Comparison of ENCODE assay signal across 21 cellular contexts in the genomic region with DNA sequence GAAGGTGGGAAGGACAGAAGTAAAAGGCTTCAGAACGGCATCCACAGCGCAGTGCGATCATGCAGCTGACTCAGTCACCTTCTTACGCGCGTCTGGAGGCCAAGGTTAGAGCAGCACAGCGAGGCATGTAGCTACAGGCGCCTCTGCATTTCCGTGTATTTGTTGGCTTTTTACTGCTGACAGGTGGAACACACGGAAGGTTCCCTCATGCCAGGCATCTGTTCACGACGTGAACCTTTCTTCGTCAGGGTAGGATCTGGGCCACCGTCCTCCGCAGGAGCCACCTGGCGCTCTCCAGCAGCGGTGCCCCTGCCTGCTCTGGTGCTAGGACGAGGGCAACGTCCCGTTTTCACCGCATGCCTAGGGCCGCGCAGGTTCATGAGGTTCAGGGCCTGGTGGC. TPM values are rescaled to one million over a fixed set of nuclear protein-coding genes. Genes with fewer than 3 reads are reported as not detected.
DNase-seq lines count a peak whose midpoint lies in the region; ATAC-seq, FAIRE-seq and TF ChIP-seq lines count a peak whose summit lies in the region.
"Had no signal": no experiment of that assay in that cellular context is flagged by ENCODE, and none has a peak within 500 bp of the region (broad histone marks: within the 10 kb centered on the region; RNA-seq: fewer than 3 reads in every experiment).

No MANE protein-coding gene starts in this region.

- H3K4me2 ChIP-seq in keratinocyte (ENCODE audit: control insufficient read depth, extremely low read depth, insufficient read depth, low read depth, low read length): peak overlapping the region; percentile 47

- TF ChIP-seq CTCF in adrenal gland (IDR thresholded peaks at IDR 0.05) (no peak), keratinocyte (optimal IDR thresholded peaks at IDR 0.05 in 1 of 3, IDR thresholded peaks at IDR 0.05 in 1 of 3, conservative IDR thresholded peaks at IDR 0.05 in 1 of 3; ENCODE audit: extremely low read depth in 1 of 3, insufficient read depth in 2 of 3, low read length in 3 of 3) (no peak), testis (IDR thresholded peaks at IDR 0.05) (no peak), GM10248 (IDR thresholded peaks at IDR 0.05; ENCODE audit: control extremely low read depth, extremely low read depth, low read depth, missing control alignments) (no peak)

- POLR2A ChIA-PET in GM10248 (lab: Yijun Ruan, JAX): no interaction called here
- POLR2A ChIA-PET in T-cell (lab: Charles Lee): interaction anchor here in 1 of 2 donors (0.5 kb wide), 1 partner anchor 166 kb away, joined by 13 read pairs; no protein-coding TSS in a partner anchor

- H2AFZ ChIP-seq in keratinocyte (ENCODE audit: control insufficient read depth, low read length): peak overlapping the region; percentile 20

- no peaks in the 10 kb centered on the region for H3K27me3 Mint-ChIP-seq in T-cell
- H3K27me3 Mint-ChIP-seq: natural killer cell treated with Interleukin-12 subunit alpha and Interleukin-12 subunit beta and Interleukin-15 and Interleukin-18, amount 100 ng/mL, for 72 hours had no signal

- H3K4me3 Mint-ChIP-seq in T-cell: peak overlapping the region in 1 of 3 donors; percentile 22
- H3K4me3 Mint-ChIP-seq: CD14-positive monocyte; natural killer cell treated with Interleukin-12 subunit alpha and Interleukin-12 subunit beta and Interleukin-15 and Interleukin-18, amount 100 ng/mL, for 72 hours had no signal

- H4K20me1 ChIP-seq in keratinocyte (ENCODE audit: control insufficient read depth, extremely low read depth, insufficient read depth, low read length): no peaks in the 10 kb centered on the region

- no peak overlapping the region for H3K27ac Mint-ChIP-seq in T-cell
- H3K27ac Mint-ChIP-seq: CD14-positive monocyte had no signal

- H3K9me1 ChIP-seq in keratinocyte (ENCODE audit: control insufficient read depth, extremely low read depth, insufficient read depth, low read length): no peaks in the 10 kb centered on the region

- no peaks in the 10 kb centered on the region for H3K79me2 ChIP-seq in keratinocyte (ENCODE audit: control insufficient read depth, insufficient read depth, low read length)

- ATAC-seq in GM19351 (IDR thresholded peaks at IDR 0.05; ENCODE audit: unreplicated experiment) (no peak), T-cell (replicated peaks in 1 of 4) (no peak)
- ATAC-seq: natural killer cell treated with Interleukin-12 subunit alpha and Interleukin-12 subunit beta and Interleukin-15 and Interleukin-18, amount 100 ng/mL, for 72 hours had no signal

- dilution Hi-C loops in keratinocyte (cut with MboI; ENCODE audit: extremely low pct_ligation_motif_present, low sequenced_read_pairs): no loop called here

- no peaks in the 10 kb centered on the region for H3K9me3 Mint-ChIP-seq in T-cell
- H3K9me3 Mint-ChIP-seq: natural killer cell treated with Interleukin-12 subunit alpha and Interleukin-12 subunit beta and Interleukin-15 and Interleukin-18, amount 100 ng/mL, for 72 hours had no signal

- FAIRE-seq in keratinocyte (lab: Jason Lieb, UNC): peak; percentile 94
- FAIRE-seq: colon, H54 had no signal

- TF ChIP-seq POLR2A in adrenal gland (IDR thresholded peaks at IDR 0.05) (no peak), testis (IDR thresholded peaks at IDR 0.05) (no peak)

- H3K9me3 ChIP-seq in adrenal gland (replicated peaks in 1 of 3) (no peaks in the 10 kb centered on the region), keratinocyte (ENCODE audit: control insufficient read depth, low read depth, low read length) (no peaks in the 10 kb centered on the region), testis (no peaks in the 10 kb centered on the region)

- peaks cover 75 to 81% (median 80%) of the 10 kb centered on the region in 3 donors for H3K4me1 Mint-ChIP-seq in T-cell

- H3K27ac ChIP-seq in adrenal gland (peak overlapping the region in 3 of 5 donors; percentile 20 to 89 (median 63)), keratinocyte (ENCODE audit: control insufficient read depth, insufficient read depth, low read length) (no peak overlapping the region), testis (peak overlapping the region; percentile 11 to 75)

- peaks cover 0 to 21% of the 10 kb centered on the region in 2 donors for H3K36me3 ChIP-seq in adrenal gland (replicated peaks in 1 of 2)
- peaks cover 0 to 2% of the 10 kb centered on the region in 2 experiments for H3K36me3 ChIP-seq in keratinocyte (ENCODE audit: control insufficient read depth in 2 of 2, extremely low read depth in 1 of 2, insufficient read depth in 2 of 2, low read length in 2 of 2)
- no peaks in the 10 kb centered on the region for H3K36me3 ChIP-seq in testis (ENCODE audit: low read depth, missing control alignments)

- H3K9ac ChIP-seq in keratinocyte (ENCODE audit: control insufficient read depth, extremely low read depth, insufficient read depth, low read length): no peak overlapping the region

- H3K4me3 ChIP-seq in adrenal gland (no peak overlapping the region), keratinocyte (ENCODE audit: control insufficient read depth in 2 of 3, extremely low read depth in 1 of 3, insufficient read depth in 2 of 3, low read depth in 1 of 3, low read length in 3 of 3) (peak overlapping the region in 1 of 3 experiments; percentile 25), testis (no peak overlapping the region)

- WGBS in adrenal gland, 4 donors: 75 to 82% (median 79%) methylated on average over 21 to 23 of the region's 23 CpGs
- WGBS in testis, 2 donors: 73 to 83% methylated on average over 6 to 23 of the region's 23 CpGs

- intact Hi-C loops in adrenal gland (cut with DNase I) (no loop called here), testis (cut with DNase I; ENCODE audit: low total_unique reads) (no loop called here)

- peaks cover 27% of the 10 kb centered on the region for H3K36me3 Mint-ChIP-seq in T-cell
- H3K36me3 Mint-ChIP-seq: natural killer cell treated with Interleukin-12 subunit alpha and Interleukin-12 subunit beta and Interleukin-15 and Interleukin-18, amount 100 ng/mL, for 72 hours had no signal

- H3K27me3 ChIP-seq in adrenal gland: no peaks in the 10 kb centered on the region
- H3K27me3 ChIP-seq in keratinocyte (ENCODE audit: control insufficient read depth, extremely low read depth, insufficient read depth, low read length): no peaks in the 10 kb centered on the region
- no peaks in the 10 kb centered on the region for H3K27me3 ChIP-seq in testis

- DNase-seq in NCI-H2171 (lab: John Stamatoyannopoulos, UW): peak; percentile 25
- no peak for DNase-seq in adrenal gland
- no peak for DNase-seq in keratinocyte (ENCODE audit: low read depth, low spot score)
- DNase-seq in testis: no peak
- DNase-seq in GM10248 (ENCODE audit: extremely low spot score): no peak
- DNase-seq in T-cell: no peak
- DNase-seq in activated effector memory CD4-positive, alpha-beta T cell treated with Interleukin-2 at 50 U/mL for 16 hours: no peak
- DNase-seq: activated CD4-positive, alpha-beta T cell treated with anti-CD3 and anti-CD28 coated beads for 1 hour; hypothalamus; MV-4-11; NCI-H82; stimulated activated CD4-positive, alpha-beta T cell treated with anti-CD3 and anti-CD28 coated beads, Interleukin-4, amount 100 ng/mL, for 4 hours; T-helper 2 cell had no signal

- H3K4me1 ChIP-seq in adrenal gland (replicated peaks in 1 of 2): peaks cover 2 to 65% of the 10 kb centered on the region in 2 donors
- peaks cover 25% of the 10 kb centered on the region for H3K4me1 ChIP-seq in keratinocyte (ENCODE audit: control insufficient read depth, extremely low read depth, insufficient read depth, low read length)
- peaks cover 66% of the 10 kb centered on the region for H3K4me1 ChIP-seq in testis

- CTCF ChIA-PET in GM10248 (lab: Yijun Ruan, JAX): no interaction called here
- CTCF ChIA-PET in T-cell (lab: Charles Lee): no interaction called here

RNA-seq across cellular contexts. Expression of a gene that starts 15.3 kb away (rescaled TPM):
- total RNA-seq in adrenal gland: 10 to 100 TPM; 20.1 to 77.2 (median 31.3) TPM
- 10 to 100 TPM in 2 of 3 donors, 1 to 10 TPM in 1; 7.4 to 30.7 (median 26.6) TPM for polyA plus RNA-seq in adrenal gland
- polyA plus RNA-seq in keratinocyte: 0.86 to 1.3 TPM (median 1.0 TPM) in 3 replicates
- polyA plus RNA-seq in keratinocyte (2011; ENCODE audit: low read depth): not detected
- 0.69 and 1.2 TPM in 2 replicates for polyA plus RNA-seq in keratinocyte (2011; cell fraction: cytosol; rRNA removed)
- polyA plus RNA-seq in keratinocyte (2011; cell fraction: nucleus; rRNA removed): 0.60 and 0.80 TPM in 2 replicates
- polyA plus RNA-seq in keratinocyte (2012; ENCODE audit: low replicate concordance): 0.08 and 1.6 TPM in 2 replicates
- 1.1 to 1.7 TPM in 2 of 3 replicates, not detected in the other for polyA minus RNA-seq in keratinocyte
- 0.96 TPM for polyA minus RNA-seq in keratinocyte (2011; cell fraction: cytosol; rRNA and poly(A)+ RNA removed)
- 0.39 and 0.53 TPM in 2 replicates for polyA minus RNA-seq in keratinocyte (2011; cell fraction: nucleus; rRNA and poly(A)+ RNA removed)
- 10 to 100 TPM; 19.4 to 21.4 TPM for total RNA-seq in testis
- 13.7 TPM for polyA plus RNA-seq in testis (ENCODE audit: insufficient read depth, low read depth, low replicate concordance)
- 100 to 1,000 TPM in 3 of 5 donors, 10 to 100 TPM in 2; 33.1 to 158 (median 115) TPM for total RNA-seq in T-cell
- total RNA-seq: Daoy had no signal

RNA-seq across cellular contexts. Expression of a gene that starts 55.6 kb away (rescaled TPM):
- 10 to 100 TPM; 17.0 to 53.7 (median 23.7) TPM for total RNA-seq in adrenal gland
- 100 to 1,000 TPM in 1 of 3 donors, 10 to 100 TPM in 1, 1 to 10 TPM in 1; 1.3 to 173 (median 96.0) TPM for polyA plus RNA-seq in adrenal gland
- polyA plus RNA-seq in keratinocyte: 7.9 to 11.3 TPM (median 11.3 TPM) in 3 replicates
- 4.3 TPM for polyA plus RNA-seq in keratinocyte (2011; ENCODE audit: low read depth)
- polyA plus RNA-seq in keratinocyte (2011; cell fraction: cytosol; rRNA removed): 2.7 and 7.5 TPM in 2 replicates
- polyA plus RNA-seq in keratinocyte (2011; cell fraction: nucleus; rRNA removed): 36.3 and 41.6 TPM in 2 replicates
- 9.1 and 18.3 TPM in 2 replicates for polyA plus RNA-seq in keratinocyte (2012; ENCODE audit: low replicate concordance)
- 4.9 to 14.3 TPM (median 5.1 TPM) in 3 replicates for polyA minus RNA-seq in keratinocyte
- 15.3 TPM for polyA minus RNA-seq in keratinocyte (2011; cell fraction: cytosol; rRNA and poly(A)+ RNA removed)
- 17.3 and 18.2 TPM in 2 replicates for polyA minus RNA-seq in keratinocyte (2011; cell fraction: nucleus; rRNA and poly(A)+ RNA removed)
- 10 to 100 TPM; 45.2 to 46.0 TPM for total RNA-seq in testis
- polyA plus RNA-seq in testis (ENCODE audit: insufficient read depth, low read depth, low replicate concordance): 25.7 TPM
- 10 to 100 TPM; 36.0 to 73.0 (median 56.1) TPM for total RNA-seq in T-cell

RNA-seq across cellular contexts. Expression of a gene that starts 60.0 kb away (rescaled TPM):
- total RNA-seq in adrenal gland (1 to 10 TPM in 2 of 8 donors, under 1 TPM in 4, not detected in 2; 0.39 to 1.4 (median 0.61) TPM), testis (1 to 10 TPM; 1.7 to 3.4 TPM), T-cell (under 1 TPM in 1 of 5 donors, not detected in 4; 0.26 TPM)
- polyA plus RNA-seq in adrenal gland (under 1 TPM in 2 of 3 donors, not detected in 1; 0.16 to 0.17 TPM), keratinocyte (not detected in 3 replicates), testis (ENCODE audit: insufficient read depth, low read depth, low replicate concordance) (1.3 TPM)
- polyA plus RNA-seq in keratinocyte (2011; ENCODE audit: low read depth): not detected
- polyA plus RNA-seq in keratinocyte (2011; cell fraction: cytosol; rRNA removed): not detected in 2 replicates
- polyA plus RNA-seq in keratinocyte (2011; cell fraction: nucleus; rRNA removed): not detected in 2 replicates
- not detected in 2 replicates for polyA plus RNA-seq in keratinocyte (2012; ENCODE audit: low replicate concordance)
- polyA minus RNA-seq in keratinocyte: not detected in 3 replicates
- not detected for polyA minus RNA-seq in keratinocyte (2011; cell fraction: cytosol; rRNA and poly(A)+ RNA removed)
- polyA minus RNA-seq in keratinocyte (2011; cell fraction: nucleus; rRNA and poly(A)+ RNA removed): not detected in 2 replicates
- total RNA-seq: Daoy, lower leg skin, sciatic nerve had no signal
- polyA plus RNA-seq: CD14-positive monocyte had no signal
